In the genomic region with DNA sequence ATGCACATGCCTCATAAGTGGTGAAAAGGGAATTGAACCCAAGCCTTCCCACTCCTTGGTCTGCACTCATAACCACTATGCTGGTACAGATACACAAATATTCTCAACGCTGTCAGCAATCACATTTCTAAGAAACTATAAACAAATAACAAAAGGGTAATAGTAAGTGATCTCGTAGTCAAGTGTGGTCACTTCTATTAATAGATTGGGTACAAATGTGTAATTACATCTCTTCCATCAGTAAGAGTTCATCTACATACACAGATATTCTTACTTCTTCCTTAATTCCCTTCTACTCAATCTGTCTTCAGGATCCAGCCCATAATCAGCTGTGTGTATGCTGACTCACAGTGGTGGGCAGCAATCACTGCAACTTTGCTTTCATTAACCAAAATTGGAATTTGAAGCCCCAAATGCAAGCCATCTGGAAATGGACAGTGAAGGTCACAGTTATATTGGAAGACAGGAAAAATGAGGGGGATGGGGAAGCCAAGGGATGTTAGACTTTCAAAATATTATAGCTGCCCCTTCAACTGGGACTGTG, we compare ENCODE assay signal across 13 cellular contexts. TPM values are rescaled to one million over a fixed set of nuclear protein-coding genes. Genes with fewer than 3 reads are reported as not detected.
DNase-seq lines count a peak whose midpoint lies in the region; TF ChIP-seq lines count a peak whose summit lies in the region.
"Had no signal": no experiment of that assay in that cellular context is flagged by ENCODE, and none has a peak within 500 bp of the region (broad histone marks: within the 10 kb centered on the region; RNA-seq: fewer than 3 reads in every experiment).

No MANE protein-coding gene starts in this region.

- CTCF ChIA-PET in AG04450 (lab: Charles Lee): interaction anchor here (0.8 to 5.8 kb wide), 10 partner anchors 7 to 452 kb away, joined by 3 to 68 read pairs (median 4); partner anchors contain the start of genes DOP1A and UBE3D

- DNase-seq in AG04450 (ENCODE audit: low read depth, low spot score): no peak
- DNase-seq in GM13977 (ENCODE audit: low spot score): peak; percentile 23
- DNase-seq in RKO (ENCODE audit: low spot score): peak; percentile 4
- DNase-seq in fibroblast of the conjunctiva (ENCODE audit: low read depth): peak; percentile 12
- no peak for DNase-seq in islet precursor cell
- no peak for DNase-seq in spleen
- no peak for DNase-seq in NCI-H128 (lab: John Stamatoyannopoulos, UW; ENCODE audit: unreplicated experiment)
- no peak for DNase-seq in NCI-H1930 (lab: John Stamatoyannopoulos, UW)
- DNase-seq: activated T-cell treated with anti-CD3 and anti-CD28 coated beads, Interleukin-2, amount 50 U/mL, for 1 hour; Calu3; NCI-H1694; right cardiac atrium; T-helper 1 cell had no signal

- intact Hi-C loops in spleen (cut with DNase I; ENCODE audit: low total_unique reads): loop anchor here (5.0 to 10.0 kb wide), 3 partner anchors 104 to 454 kb away; partner anchors contain the start of genes DOP1A and UBE3D

- no peak overlapping the region for H3K27ac ChIP-seq in AG04450 (ENCODE audit: low read depth, low read length)
- no peak overlapping the region for H3K27ac ChIP-seq in spleen

- H3K36me3 ChIP-seq in spleen: no peaks in the 10 kb centered on the region

- H3K9me3 ChIP-seq in AG04450 (ENCODE audit: control insufficient read depth, insufficient read depth, low read length) (no peaks in the 10 kb centered on the region), spleen (no peaks in the 10 kb centered on the region)

- TF ChIP-seq POLR2A in spleen (IDR thresholded peaks at IDR 0.05): no peak

- POLR2A ChIA-PET in AG04450 (lab: Yijun Ruan, JAX): no interaction called here

- in situ Hi-C loops in GM13977 (cut with MboI; ENCODE audit: low pct_unique_long_range_greater_than_20kb, low sequenced_read_pairs, unreplicated experiment): loop anchor here (10.0 to 25.0 kb wide), 4 partner anchors 107 to 1257 kb away; partner anchors contain the start of genes DOP1A and UBE3D

- 65 to 76% (median 73%) methylated on average over 2 of the region's 2 CpGs for WGBS in spleen, 5 donors

- no peaks in the 10 kb centered on the region for H3K27me3 ChIP-seq in AG04450 (ENCODE audit: control insufficient read depth, insufficient read depth, low read length)
- H3K27me3 ChIP-seq in spleen (replicated peaks in 1 of 7): peaks cover 0 to 14% (median 0%) of the 10 kb centered on the region in 7 donors

- H3K4me3 ChIP-seq in AG04450 (ENCODE audit: low read depth, low read length): no peak overlapping the region
- H3K4me3 ChIP-seq in spleen: no peak overlapping the region

- peak; percentile 57 for TF ChIP-seq CTCF in AG04450 (IDR thresholded peaks at IDR 0.05; ENCODE audit: low read depth, low read length)
- peak; percentile 26 for TF ChIP-seq CTCF in GM13977 (IDR thresholded peaks at IDR 0.05; ENCODE audit: extremely low read depth, insufficient read depth, missing control alignments)
- no peak for TF ChIP-seq CTCF in spleen (IDR thresholded peaks at IDR 0.05 in 8 of 11, conservative IDR thresholded peaks at IDR 0.05 in 3 of 11)

- no peaks in the 10 kb centered on the region for H3K4me1 ChIP-seq in spleen

RNA-seq across cellular contexts. Expression of gene PRSS35, which starts 6.7 kb away (rescaled TPM):
- 5.6 and 7.3 TPM in 2 replicates for polyA plus RNA-seq in AG04450 (2011; rRNA removed)
- polyA minus RNA-seq in AG04450 (2011; rRNA and poly(A)+ RNA removed): 1.7 and 3.0 TPM in 2 replicates
- total RNA-seq in spleen: under 1 TPM in 6 of 7 donors, not detected in 1; 0.26 to 0.46 (median 0.35) TPM
- under 1 TPM; 0.06 to 0.14 (median 0.07) TPM for polyA plus RNA-seq in spleen
- total RNA-seq: Calu3 had no signal

Comparison
In these comparisons a context has a peak if more than half of its experiments do, and no peak if none do; other contexts are left out.
1. DNase-seq: peak in GM13977 (single experiment), RKO (single experiment) and fibroblast of the conjunctiva (single experiment); none in AG04450 (single experiment), islet precursor cell (single experiment), spleen (single experiment), NCI-H128 (single experiment) and NCI-H1930 (0 of 2).
2. CTCF ChIP-seq: peak in AG04450 (single experiment) and GM13977 (single experiment); none in spleen (0 of 11).